Comparison of ENCODE assay signal across 1 cellular context in the genomic region with DNA sequence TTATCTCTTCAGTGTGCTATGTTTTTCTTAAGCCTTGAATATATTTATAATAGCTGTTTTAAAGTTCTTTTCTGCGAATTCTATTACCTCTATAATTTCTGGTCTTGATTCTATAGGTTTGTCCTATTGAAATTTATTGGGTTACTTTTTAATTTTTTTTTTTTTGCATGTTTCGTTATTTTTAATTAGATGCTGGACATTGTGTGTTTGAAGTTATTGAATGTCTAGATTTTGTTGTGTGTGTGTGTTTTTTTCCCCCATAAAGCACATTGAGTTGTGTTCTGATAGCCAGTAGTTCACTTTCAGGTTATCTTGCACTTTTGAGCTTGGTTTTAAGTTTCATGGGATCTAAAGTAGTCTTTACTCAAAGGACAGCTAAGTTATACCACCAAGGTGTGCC.
TF ChIP-seq lines count a peak whose summit lies in the region.

No MANE protein-coding gene starts in this region.

TF ChIP-seq in HEK293, 187 proteins besides CTCF, POLR2A, EP300 and RAD21 (continued from another document):
- TF ChIP-seq ZNF416 (tag by site-specific recombination; IDR thresholded peaks at IDR 0.05) = no peak
